In the genomic region with DNA sequence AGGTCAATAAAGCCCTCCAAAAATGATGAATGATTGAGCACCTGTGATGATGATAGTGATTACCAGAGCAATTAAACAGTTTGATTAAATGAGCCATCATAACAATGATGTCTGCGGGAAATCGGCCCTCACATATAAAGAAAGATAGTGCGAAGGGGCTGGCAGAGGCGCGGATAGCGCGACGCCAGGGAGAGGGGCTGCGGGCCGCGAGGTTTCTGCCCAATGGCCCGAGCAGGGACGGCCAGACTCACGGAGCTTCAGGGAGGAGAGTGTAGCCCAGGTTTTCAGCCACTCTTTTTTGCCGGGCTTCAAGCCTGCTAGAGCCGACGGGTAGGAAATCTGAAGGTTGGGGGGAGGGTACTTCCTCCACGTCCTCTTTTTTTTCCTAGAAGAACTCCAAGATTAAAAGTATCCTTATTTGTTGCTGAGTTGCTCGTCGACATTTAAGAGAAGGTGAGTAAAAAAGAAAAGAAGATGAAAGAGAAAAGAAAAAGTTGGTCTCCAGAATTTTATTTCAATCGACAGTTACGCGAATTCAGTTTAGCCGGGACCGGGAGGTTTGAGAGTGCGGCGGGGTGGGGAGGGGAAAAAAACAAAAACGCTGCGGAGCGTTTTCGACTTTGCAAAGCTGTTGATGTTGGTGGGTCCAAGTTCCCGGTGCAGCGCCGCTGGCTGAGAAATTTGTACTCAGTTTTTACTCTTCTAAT, we compare ENCODE assay signal across 7 cellular contexts. TPM values are rescaled to one million over a fixed set of nuclear protein-coding genes. Genes with fewer than 3 reads are reported as not detected.
A peak's percentile ranks its signal among the peaks of the same experiment; 100 is the strongest.
DNase-seq lines count a peak whose midpoint lies in the region; ATAC-seq, FAIRE-seq and TF ChIP-seq lines count a peak whose summit lies in the region.

No MANE protein-coding gene starts in this region.

- H3K4me1 ChIP-seq in OCI-LY3 (ENCODE audit: low read length) (peaks cover 5% of the 10 kb centered on the region), esophagus muscularis mucosa (peaks cover 0 to 31% (median 22%) of the 10 kb centered on the region in 4 donors)

- ATAC-seq in HG03354 (IDR thresholded peaks at IDR 0.05; ENCODE audit: poor library complexity, severe bottlenecking, unreplicated experiment), result no peak

- no peak for FAIRE-seq in HTR-8/SVneo (lab: Jason Lieb, UNC)

- H3K9me3 ChIP-seq in OCI-LY3 (ENCODE audit: insufficient read depth, low read length), result no peaks in the 10 kb centered on the region
- H3K9me3 ChIP-seq in esophagus muscularis mucosa, result no peaks in the 10 kb centered on the region

- H3K27me3 ChIP-seq in H7 (ENCODE audit: control insufficient read depth, insufficient read depth, low read length) (peaks cover 76% of the 10 kb centered on the region), OCI-LY3 (ENCODE audit: low read depth, low read length) (peaks cover 12% of the 10 kb centered on the region), esophagus muscularis mucosa (peaks cover 0 to 8% (median 2%) of the 10 kb centered on the region in 4 donors)

- TF ChIP-seq EP300 in esophagus muscularis mucosa (IDR thresholded peaks at IDR 0.05), result no peak

- WGBS in esophagus muscularis mucosa, result 3% methylated on average over 34 of the region's 34 CpGs

- no peaks in the 10 kb centered on the region; the same call in 1 of the 2 replicates for H3K79me2 ChIP-seq in OCI-LY3 (ENCODE audit: low read length)

- TF ChIP-seq POLR2A in esophagus muscularis mucosa (IDR thresholded peaks at IDR 0.05; ENCODE audit: low read depth), result no peak

- no peak overlapping the region; the same call in 1 of the 2 replicates for H2AFZ ChIP-seq in OCI-LY3 (ENCODE audit: low read depth, low read length)

- H3K9ac ChIP-seq in OCI-LY3 (ENCODE audit: low read length), result peak overlapping the region; percentile 42; the same call in 1 of the 2 replicates

- H4K20me1 ChIP-seq in OCI-LY3 (ENCODE audit: insufficient read depth, low read length), result no peaks in the 10 kb centered on the region

- no peak for TF ChIP-seq CTCF in OCI-LY3 (IDR thresholded peaks at IDR 0.05; ENCODE audit: low read depth, low read length)
- no peak for TF ChIP-seq CTCF in esophagus muscularis mucosa (IDR thresholded peaks at IDR 0.05)
- no peak for TF ChIP-seq CTCF in retinal pigment epithelial cell (conservative IDR thresholded peaks at IDR 0.05; ENCODE audit: low read depth, low read length)

- H3K27ac ChIP-seq in OCI-LY3 (ENCODE audit: low read length) (no peak overlapping the region), esophagus muscularis mucosa (replicated peaks in 1 of 4) (peak overlapping the region; percentile 86 to 98 (median 92))

- peak; percentile 80 for DNase-seq in H7
- DNase-seq in esophagus muscularis mucosa (ENCODE audit: extremely low spot score), result no peak
- no peak for DNase-seq in retinal pigment epithelial cell (ENCODE audit: low read depth)
- no peak for DNase-seq in kidney glomerular epithelial cell (lab: John Stamatoyannopoulos, UW)
- DNase-seq in HTR-8/SVneo (ENCODE audit: insufficient read length, low spot score), result no peak

- intact Hi-C loops in esophagus muscularis mucosa (cut with DNase I), result no loop called here

- peak overlapping the region; percentile 96 for H3K4me2 ChIP-seq in OCI-LY3 (ENCODE audit: low read length)

- H3K4me3 ChIP-seq in H7 (ENCODE audit: insufficient read depth, low read depth, low read length) (peak overlapping the region; percentile 61), OCI-LY3 (ENCODE audit: low read length) (peak overlapping the region; percentile 85), esophagus muscularis mucosa (peak overlapping the region; percentile 65 to 88 (median 80)), retinal pigment epithelial cell (ENCODE audit: low read length) (peak overlapping the region; percentile 97)

- no peaks in the 10 kb centered on the region for H3K36me3 ChIP-seq in H7 (replicated peaks; ENCODE audit: control insufficient read depth, insufficient read depth, low read length)
- H3K36me3 ChIP-seq in OCI-LY3 (replicated peaks; ENCODE audit: low read depth, low read length), result no peaks in the 10 kb centered on the region
- no peaks in the 10 kb centered on the region for H3K36me3 ChIP-seq in esophagus muscularis mucosa

RNA-seq across cellular contexts. Expression of gene MEIS2, which starts 2.1 kb away (rescaled TPM):
- 0.67 and 1.8 TPM in 2 replicates for total RNA-seq in H7 (2014; rRNA removed; shearing (Covaris generic))
- total RNA-seq in esophagus muscularis mucosa, result 100 to 1,000 TPM in 1 of 4 donors, 10 to 100 TPM in 3; 53.8 to 106 (median 63.3) TPM

Comparison
In these comparisons a context has a peak if more than half of its experiments do, and no peak if none do; other contexts are left out.
1. RNA of gene MEIS2, which starts 2.1 kb away (total RNA-seq): 53.8 to 106 TPM in esophagus muscularis mucosa; 0.67 to 1.8 TPM in H7; every median in the first group is over 10 times any median in the second.
2. Peak in every context shown above with its lines, with median percentiles within 50 percentile points of each other: H3K4me3 ChIP-seq.